In genomic region chr18:34493566-34494358, GRCh38 we compare ENCODE assay signal across 10 cellular contexts.
DNase-seq lines count a peak whose midpoint lies in the region; ATAC-seq and TF ChIP-seq lines count a peak whose summit lies in the region.
"Had no signal": no experiment of that assay in that cellular context is flagged by ENCODE, and none has a peak within 500 bp of the region (broad histone marks: within the 10 kb centered on the region; RNA-seq: fewer than 3 reads in every experiment).

No MANE protein-coding gene starts in this region.

- peaks cover 5% of the 10 kb centered on the region for H3K9me3 Mint-ChIP-seq in glutamatergic neuron (ENCODE audit: unreplicated experiment)

- H3K27me3 ChIP-seq in osteoblast (ENCODE audit: insufficient read depth, low read length), result peaks cover 16% of the 10 kb centered on the region

- ATAC-seq in GM19043 (IDR thresholded peaks at IDR 0.05; ENCODE audit: low read depth, unreplicated experiment), result peak; percentile 63
- ATAC-seq in HG03354 (IDR thresholded peaks at IDR 0.05; ENCODE audit: poor library complexity, severe bottlenecking, unreplicated experiment), result peak; percentile 70
- ATAC-seq in T-helper 17 cell, result no peak
- ATAC-seq in GM18867 (IDR thresholded peaks at IDR 0.05; ENCODE audit: unreplicated experiment), result no peak
- ATAC-seq: K562 had no signal

- no peaks in the 10 kb centered on the region for H4K20me1 ChIP-seq in osteoblast (ENCODE audit: insufficient read depth, low read length)

- H3K36me3 Mint-ChIP-seq in glutamatergic neuron (ENCODE audit: unreplicated experiment), result no peaks in the 10 kb centered on the region
- no peaks in the 10 kb centered on the region for H3K36me3 Mint-ChIP-seq in T-helper 17 cell (ENCODE audit: low read depth)

- H3K27ac Mint-ChIP-seq in glutamatergic neuron (ENCODE audit: unreplicated experiment) (no peak overlapping the region), T-helper 17 cell (no peak overlapping the region)

- peak in 12 of 14 donors; percentile 33 to 81 (median 68) for DNase-seq in C1 segment of cervical spinal cord (lab: John Stamatoyannopoulos, UW)
- DNase-seq in T1000 (lab: John Stamatoyannopoulos, UW), result peak; percentile 19
- peak; percentile 52 for DNase-seq in glutamatergic neuron
- peak; percentile 85 for DNase-seq in osteoblast (ENCODE audit: insufficient read length, low spot score, missing footprints)
- DNase-seq in T-helper 17 cell, result no peak

- H3K9me3 ChIP-seq in osteoblast (ENCODE audit: low read depth, low read length), result no peaks in the 10 kb centered on the region
- H3K9me3 ChIP-seq in T-helper 17 cell (ENCODE audit: control insufficient read depth, low read length, poor library complexity, severe bottlenecking), result no peaks in the 10 kb centered on the region
- H3K9me3 ChIP-seq: neutrophil had no signal

- H3K4me3 Mint-ChIP-seq in glutamatergic neuron (ENCODE audit: unreplicated experiment), result peak overlapping the region; percentile 86
- H3K4me3 Mint-ChIP-seq in T-helper 17 cell, result no peak overlapping the region

- no peaks in the 10 kb centered on the region for H3K79me2 ChIP-seq in osteoblast (ENCODE audit: insufficient read depth, low read length)

- H3K27me3 Mint-ChIP-seq in glutamatergic neuron (ENCODE audit: unreplicated experiment) (peaks cover 11% of the 10 kb centered on the region), T-helper 17 cell (peaks cover 14% of the 10 kb centered on the region)

- H3K27ac ChIP-seq in osteoblast (ENCODE audit: low read depth, low read length), result no peak overlapping the region
- H3K27ac ChIP-seq: neutrophil had no signal

- peak overlapping the region; percentile 67 for H3K4me3 ChIP-seq in osteoblast (ENCODE audit: insufficient read depth, low read length)
- H3K4me3 ChIP-seq: K562 had no signal

- H3K36me3 ChIP-seq in osteoblast (ENCODE audit: insufficient read depth, low read length), result no peaks in the 10 kb centered on the region
- H3K36me3 ChIP-seq: neutrophil had no signal

- H3K4me1 ChIP-seq in osteoblast (ENCODE audit: insufficient read depth, low read length), result peaks cover 6% of the 10 kb centered on the region

- H3K4me2 ChIP-seq in osteoblast (ENCODE audit: insufficient read depth, low read length), result peak overlapping the region; percentile 78

- peak overlapping the region; percentile 68 for H2AFZ ChIP-seq in osteoblast (ENCODE audit: low read length)

- peaks cover 2% of the 10 kb centered on the region for H3K4me1 Mint-ChIP-seq in glutamatergic neuron (ENCODE audit: low read depth, unreplicated experiment)
- no peaks in the 10 kb centered on the region for H3K4me1 Mint-ChIP-seq in T-helper 17 cell

- no peak for TF ChIP-seq CTCF in glutamatergic neuron (IDR thresholded peaks at IDR 0.05; ENCODE audit: partially characterized antibody, unreplicated experiment)
- TF ChIP-seq CTCF in osteoblast (IDR thresholded peaks at IDR 0.05; ENCODE audit: extremely low read depth, low read depth, low read length), result no peak

Comparison
In these comparisons a context has a peak if more than half of its experiments do, and no peak if none do; other contexts are left out.
1. DNase-seq: peak in C1 segment of cervical spinal cord (12 of 14), T1000 (single experiment), glutamatergic neuron (single experiment) and osteoblast (single experiment); none in T-helper 17 cell (0 of 3).
2. ATAC-seq: peak in GM19043 (single experiment) and HG03354 (single experiment); none in T-helper 17 cell (single experiment) and GM18867 (single experiment).